Comparison of ENCODE assay signal across 9 cellular contexts in genomic region chr1:235069577-235070563, GRCh38. TPM values are rescaled to one million over a fixed set of nuclear protein-coding genes. Genes with fewer than 3 reads are reported as not detected.
A peak's percentile ranks its signal among the peaks of the same experiment; 100 is the strongest.
DNase-seq lines count a peak whose midpoint lies in the region; ATAC-seq and TF ChIP-seq lines count a peak whose summit lies in the region.
"Had no signal": no experiment of that assay in that cellular context is flagged by ENCODE, and none has a peak within 500 bp of the region (broad histone marks: within the 10 kb centered on the region; RNA-seq: fewer than 3 reads in every experiment).

No MANE protein-coding gene starts in this region.

- H3K27ac ChIP-seq in tibial artery = peak overlapping the region; percentile 73 to 83
- H3K27ac ChIP-seq: 22Rv1 had no signal

- H3K36me3 Mint-ChIP-seq in activated CD4-positive, alpha-beta memory T cell treated with anti-CD3 and anti-CD28 coated beads, Interleukin-2, amount 10 ng/mL, durations not matched to agents 7 days and 5 days (ENCODE audit: low read depth) = no peaks in the 10 kb centered on the region
- H3K36me3 Mint-ChIP-seq in CD14-positive monocyte = peaks cover 5 to 10% of the 10 kb centered on the region in 2 donors

- H3K27ac Mint-ChIP-seq in activated CD4-positive, alpha-beta memory T cell treated with anti-CD3 and anti-CD28 coated beads, Interleukin-2, amount 10 ng/mL, durations not matched to agents 7 days and 5 days = no peak overlapping the region
- peak overlapping the region in 3 of 7 donors; percentile 63 to 88 (median 63) for H3K27ac Mint-ChIP-seq in CD14-positive monocyte

- no peak for TF ChIP-seq CTCF in tibial artery (IDR thresholded peaks at IDR 0.05)
- TF ChIP-seq CTCF in CD14-positive monocyte (IDR thresholded peaks at IDR 0.05) = no peak

- CTCF ChIA-PET in activated CD4-positive, alpha-beta memory T cell treated with anti-CD3 and anti-CD28 coated beads, Interleukin-2, amount 10 ng/mL, durations not matched to agents 7 days and 5 days (lab: Charles Lee) = interaction anchor here (2.6 kb wide), 1 partner anchor 14 kb away, joined by 8 read pairs; no protein-coding TSS in a partner anchor

- H3K36me3 ChIP-seq in tibial artery = no peaks in the 10 kb centered on the region

- H3K4me1 ChIP-seq in tibial artery = peaks cover 0 to 59% (median 42%) of the 10 kb centered on the region in 4 donors

- POLR2A ChIA-PET in activated CD4-positive, alpha-beta memory T cell treated with anti-CD3 and anti-CD28 coated beads, Interleukin-2, amount 10 ng/mL, durations not matched to agents 7 days and 5 days (lab: Charles Lee) = interaction anchor here (0.9 kb wide), 1 partner anchor 58 kb away, joined by 3 read pairs; no protein-coding TSS in a partner anchor

- no peak overlapping the region for H3K4me3 Mint-ChIP-seq in activated CD4-positive, alpha-beta memory T cell treated with anti-CD3 and anti-CD28 coated beads, Interleukin-2, amount 10 ng/mL, durations not matched to agents 7 days and 5 days
- H3K4me3 Mint-ChIP-seq in CD14-positive monocyte = no peak overlapping the region

- DNase-seq in DMS 273 (lab: John Stamatoyannopoulos, UW; ENCODE audit: unreplicated experiment) = peak; percentile 61
- no peak for DNase-seq in DMS 273 treated with DMSO at 0.1 percent for 48 hours (lab: John Stamatoyannopoulos, UW)
- peak; percentile 75 for DNase-seq in SW480 (ENCODE audit: low spot score)
- peak; percentile 42 for DNase-seq in iris pigment epithelial cell (ENCODE audit: low read depth)
- DNase-seq in tibial artery = peak; percentile 76 to 90
- no peak for DNase-seq in activated CD4-positive, alpha-beta memory T cell treated with anti-CD3 and anti-CD28 coated beads, Interleukin-2, amount 10 ng/mL, durations not matched to agents 7 days and 5 days
- no peak for DNase-seq in CD14-positive monocyte (ENCODE audit: low spot score)

- ATAC-seq in GM21576 (IDR thresholded peaks at IDR 0.05; ENCODE audit: unreplicated experiment) = no peak

- no peaks in the 10 kb centered on the region for H3K9me3 Mint-ChIP-seq in activated CD4-positive, alpha-beta memory T cell treated with anti-CD3 and anti-CD28 coated beads, Interleukin-2, amount 10 ng/mL, durations not matched to agents 7 days and 5 days
- H3K9me3 Mint-ChIP-seq in CD14-positive monocyte = peaks cover 0 to 2% (median 0%) of the 10 kb centered on the region in 7 donors

- H3K4me3 ChIP-seq in tibial artery = no peak overlapping the region

- peaks cover 25% of the 10 kb centered on the region for H3K4me1 Mint-ChIP-seq in activated CD4-positive, alpha-beta memory T cell treated with anti-CD3 and anti-CD28 coated beads, Interleukin-2, amount 10 ng/mL, durations not matched to agents 7 days and 5 days
- peaks cover 53% of the 10 kb centered on the region for H3K4me1 Mint-ChIP-seq in CD14-positive monocyte

- intact Hi-C loops in tibial artery (cut with DNase I; ENCODE audit: low total_unique reads) = no loop called here
- intact Hi-C loops in CD14-positive monocyte (cut with micrococcal nuclease) = loop anchor here in 1 of 2 donors (5.0 to 10.0 kb wide), 2 partner anchors 228 to 345 kb away; no protein-coding TSS in a partner anchor

- no peaks in the 10 kb centered on the region for H3K27me3 Mint-ChIP-seq in activated CD4-positive, alpha-beta memory T cell treated with anti-CD3 and anti-CD28 coated beads, Interleukin-2, amount 10 ng/mL, durations not matched to agents 7 days and 5 days
- H3K27me3 Mint-ChIP-seq in CD14-positive monocyte (ENCODE audit: low read depth in 3 of 3) = peaks cover 0 to 5% (median 1%) of the 10 kb centered on the region in 3 donors

- H3K27me3 ChIP-seq in tibial artery = no peaks in the 10 kb centered on the region

- H3K9me3 ChIP-seq in tibial artery = no peaks in the 10 kb centered on the region

RNA-seq across cellular contexts. Expression of gene TOMM20, which starts 58.8 kb away (rescaled TPM):
- 10 to 100 TPM; 81.4 to 89.3 TPM for total RNA-seq in activated CD4-positive, alpha-beta memory T cell treated with anti-CD3 and anti-CD28 coated beads, Interleukin-2, amount 10 ng/mL, durations not matched to agents 7 days and 5 days
- polyA plus RNA-seq in CD14-positive monocyte = 10 to 100 TPM; 31.5 to 34.8 TPM

Comparison
In these comparisons a context has a peak if more than half of its experiments do, and no peak if none do; other contexts are left out.
1. DNase-seq: peak in DMS 273 (single experiment), SW480 (single experiment), iris pigment epithelial cell (single experiment) and tibial artery (2 of 2); none in DMS 273 treated with DMSO at 0.1 percent for 48 hours (single experiment), activated CD4-positive, alpha-beta memory T cell treated with anti-CD3 and anti-CD28 coated beads, Interleukin-2, amount 10 ng/mL, durations not matched to agents 7 days and 5 days (single experiment) and CD14-positive monocyte (single experiment).